In genomic region chr14:20613094-20614037, GRCh38 we compare ENCODE assay signal across 8 cellular contexts. TPM values are rescaled to one million over a fixed set of nuclear protein-coding genes. Genes with fewer than 3 reads are reported as not detected.
DNase-seq lines count a peak whose midpoint lies in the region; ATAC-seq and TF ChIP-seq lines count a peak whose summit lies in the region.

No MANE protein-coding gene starts in this region.

- TF ChIP-seq POLR2A in spleen (IDR thresholded peaks at IDR 0.05): no peak

- POLR2A ChIA-PET in AG04449 (lab: Yijun Ruan, JAX): interaction anchor here (0.8 to 1.8 kb wide), 6 partner anchors 9 to 270 kb away, joined by 3 to 17 read pairs (median 6); partner anchors contain the start of genes PARP2 and RNASE4

- H3K27ac ChIP-seq in WERI-Rb-1 (no peak overlapping the region), caudate nucleus (ENCODE audit: low read depth, low read length) (peak overlapping the region; percentile 59), spleen (peak overlapping the region; percentile 58 to 86 (median 76))

- H3K9me3 ChIP-seq in WERI-Rb-1 (ENCODE audit: severe bottlenecking) (no peaks in the 10 kb centered on the region), spleen (no peaks in the 10 kb centered on the region)

- H3K4me3 ChIP-seq in AG04449 (ENCODE audit: low read depth, low read length) (peak overlapping the region; percentile 70), WERI-Rb-1 (ENCODE audit: low read depth, low read length) (peak overlapping the region; percentile 49), spleen (peak overlapping the region; percentile 31 to 69 (median 43))

- 1 to 2% (median 1%) methylated on average over 22 to 34 of the region's 34 CpGs for WGBS in spleen, 5 donors

- CTCF ChIA-PET in AG04449 (lab: Yijun Ruan, JAX): interaction anchor here (0.6 to 3.5 kb wide), 26 partner anchors 10 to 493 kb away, joined by 3 to 27 read pairs (median 4); partner anchors contain the start of genes ANG, PARP2, PIP4P1 and RNASE4

- no peaks in the 10 kb centered on the region for H3K36me3 ChIP-seq in WERI-Rb-1
- H3K36me3 ChIP-seq in spleen: no peaks in the 10 kb centered on the region

- DNase-seq in AG04449 (ENCODE audit: low read depth, low spot score): peak; percentile 98
- DNase-seq in NCI-H2171 treated with DMSO at 0.1 percent for 48 hours (lab: John Stamatoyannopoulos, UW): peak; percentile 100
- DNase-seq in WERI-Rb-1: peak; percentile 74
- DNase-seq in caudate nucleus (lab: John Stamatoyannopoulos, UW): peak in 57 of 61 donors; percentile 42 to 96 (median 78)
- peak; percentile 98 for DNase-seq in iris pigment epithelial cell (ENCODE audit: low read depth)
- DNase-seq in spleen: peak; percentile 91

- peaks cover 14 to 78% (median 57%) of the 10 kb centered on the region in 6 donors for H3K4me1 ChIP-seq in spleen

- peak; percentile 68 for TF ChIP-seq CTCF in AG04449 (IDR thresholded peaks at IDR 0.05; ENCODE audit: insufficient read depth, low read length, missing control alignments)
- TF ChIP-seq CTCF in WERI-Rb-1 (IDR thresholded peaks at IDR 0.05; ENCODE audit: low read depth, low read length): peak; percentile 27
- peak; percentile 53 to 89 (median 68) for TF ChIP-seq CTCF in spleen (IDR thresholded peaks at IDR 0.05 in 8 of 11, conservative IDR thresholded peaks at IDR 0.05 in 3 of 11)

- H3K27me3 ChIP-seq in WERI-Rb-1 (ENCODE audit: insufficient read depth, low read depth, severe bottlenecking) (peaks cover 84% of the 10 kb centered on the region), spleen (replicated peaks in 1 of 7) (no peaks in the 10 kb centered on the region)

- ATAC-seq in GM18867 (IDR thresholded peaks at IDR 0.05; ENCODE audit: unreplicated experiment) (peak; percentile 74), HG03108 (IDR thresholded peaks at IDR 0.05; ENCODE audit: unreplicated experiment) (peak; percentile 53)

- intact Hi-C loops in spleen (cut with DNase I; ENCODE audit: low total_unique reads): loop anchor here (5.0 kb wide), 2 partner anchors 74 to 201 kb away; partner anchors contain the start of genes ANG and TEP1

RNA-seq across cellular contexts. Expression of gene RNASE12, which starts 22.2 kb away (rescaled TPM):
- total RNA-seq in spleen: not detected
- not detected for polyA plus RNA-seq in spleen

RNA-seq across cellular contexts. Expression of gene RNASE11, which starts 25.6 kb away (rescaled TPM):
- not detected for total RNA-seq in spleen
- polyA plus RNA-seq in spleen: not detected

RNA-seq across cellular contexts. Expression of gene OR6S1, which starts 28.1 kb away (rescaled TPM):
- under 1 TPM in 2 of 7 donors, not detected in 5; 0.27 to 0.77 TPM for total RNA-seq in spleen
- under 1 TPM in 1 of 3 donors, not detected in 2; 0.10 TPM for polyA plus RNA-seq in spleen

RNA-seq across cellular contexts. Expression of gene RNASE9, which starts 52.5 kb away (rescaled TPM):
- not detected for total RNA-seq in spleen
- not detected for polyA plus RNA-seq in spleen
